8 cellular contexts compared by ENCODE assay signal in genomic region chr14:100025111-100025510, GRCh38. TPM values are rescaled to one million over a fixed set of nuclear protein-coding genes. Genes with fewer than 3 reads are reported as not detected.
A peak's percentile ranks its signal among the peaks of the same experiment; 100 is the strongest.
DNase-seq lines count a peak whose midpoint lies in the region; ATAC-seq and TF ChIP-seq lines count a peak whose summit lies in the region.

No MANE protein-coding gene starts in this region.

- intact Hi-C loops in left colon (cut with DNase I, micrococcal nuclease), result no loop called here

- ATAC-seq in GM19463 (IDR thresholded peaks at IDR 0.05; ENCODE audit: unreplicated experiment) (peak; percentile 50), left colon (peak; percentile 73)
- peak; percentile 63 to 70 for ATAC-seq in activated naive CD4-positive, alpha-beta T cell treated with anti-CD3 and anti-CD28 coated beads, Interleukin-2, amount 50 U/mL, for 72 hours

- DNase-seq in BJ (ENCODE audit: low read depth) (no peak), NCI-H1930 (lab: John Stamatoyannopoulos, UW) (peak; percentile 10 to 15), left colon (peak in 1 of 2 donors; percentile 15), KG1 (lab: John Stamatoyannopoulos, UW) (no peak), NCI-H1105 treated with DMSO at 0.1 percent for 48 hours (lab: John Stamatoyannopoulos, UW) (no peak)
- peak in 1 of 2 donors; percentile 12 for DNase-seq in activated naive CD4-positive, alpha-beta T cell treated with anti-CD3 and anti-CD28 coated beads, Interleukin-2, amount 50 U/mL, for 72 hours (ENCODE audit: low spot score in 2 of 2)
- DNase-seq in activated CD4-positive, CD25-positive, alpha-beta regulatory T cell treated with anti-CD3 and anti-CD28 coated beads, Interleukin-2, amount 50 U/mL, for 72 hours, result no peak

- peak overlapping the region; percentile 2 to 50 for H3K27ac Mint-ChIP-seq in activated naive CD4-positive, alpha-beta T cell treated with anti-CD3 and anti-CD28 coated beads, Interleukin-2, amount 50 U/mL, for 72 hours

- peak; percentile 50 for TF ChIP-seq CTCF in BJ (IDR thresholded peaks at IDR 0.05; ENCODE audit: insufficient read depth, low read depth, low read length)

- H3K9me3 Mint-ChIP-seq in activated naive CD4-positive, alpha-beta T cell treated with anti-CD3 and anti-CD28 coated beads, Interleukin-2, amount 50 U/mL, for 72 hours, result no peaks in the 10 kb centered on the region

- no peaks in the 10 kb centered on the region for H3K36me3 Mint-ChIP-seq in activated naive CD4-positive, alpha-beta T cell treated with anti-CD3 and anti-CD28 coated beads, Interleukin-2, amount 50 U/mL, for 72 hours

- POLR2A ChIA-PET in BJ (lab: Charles Lee), result no interaction called here

- H3K27me3 ChIP-seq in BJ (ENCODE audit: control insufficient read depth, insufficient read depth, low read length), result no peaks in the 10 kb centered on the region

- CTCF ChIA-PET in BJ (lab: Yijun Ruan, JAX), result interaction anchor here (0.6 to 4.6 kb wide), 10 partner anchors 13 to 83 kb away, joined by 3 to 25 read pairs (median 4); partner anchors contain the start of gene EVL

- H3K4me3 ChIP-seq in BJ (ENCODE audit: low read depth, low read length), result no peak overlapping the region

- no peaks in the 10 kb centered on the region for H3K36me3 ChIP-seq in BJ (ENCODE audit: control insufficient read depth, insufficient read depth, low read length)

RNA-seq across cellular contexts. Expression of gene EVL, which starts 40.1 kb away (rescaled TPM):
- 14.2 and 18.6 TPM in 2 replicates for polyA plus RNA-seq in BJ (2011; rRNA removed)
- 13.6 and 17.2 TPM in 2 replicates for polyA minus RNA-seq in BJ (2011; rRNA and poly(A)+ RNA removed)
- total RNA-seq in activated naive CD4-positive, alpha-beta T cell treated with anti-CD3 and anti-CD28 coated beads, Interleukin-2, amount 50 U/mL, for 72 hours, result 100 to 1,000 TPM; 342 to 426 TPM
- 10 to 100 TPM in 1 of 2 donors, 1 to 10 TPM in 1; 9.7 to 25.0 TPM for total RNA-seq in left colon

Comparison
In these comparisons a context has a peak if more than half of its experiments do, and no peak if none do; other contexts are left out.
1. DNase-seq: peak in NCI-H1930 (2 of 2); none in BJ (single experiment), activated CD4-positive, CD25-positive, alpha-beta regulatory T cell treated with anti-CD3 and anti-CD28 coated beads, Interleukin-2, amount 50 U/mL, for 72 hours (single experiment), KG1 (single experiment) and NCI-H1105 treated with DMSO at 0.1 percent for 48 hours (single experiment).
2. RNA of gene EVL, which starts 40.1 kb away (total RNA-seq): 342 to 426 TPM in activated naive CD4-positive, alpha-beta T cell treated with anti-CD3 and anti-CD28 coated beads, Interleukin-2, amount 50 U/mL, for 72 hours; 9.7 to 25.0 TPM in left colon; every median in the first group is over 10 times any median in the second.
3. Peak in every context shown above with its lines, with median percentiles within 50 percentile points of each other: ATAC-seq.